In the genomic region with DNA sequence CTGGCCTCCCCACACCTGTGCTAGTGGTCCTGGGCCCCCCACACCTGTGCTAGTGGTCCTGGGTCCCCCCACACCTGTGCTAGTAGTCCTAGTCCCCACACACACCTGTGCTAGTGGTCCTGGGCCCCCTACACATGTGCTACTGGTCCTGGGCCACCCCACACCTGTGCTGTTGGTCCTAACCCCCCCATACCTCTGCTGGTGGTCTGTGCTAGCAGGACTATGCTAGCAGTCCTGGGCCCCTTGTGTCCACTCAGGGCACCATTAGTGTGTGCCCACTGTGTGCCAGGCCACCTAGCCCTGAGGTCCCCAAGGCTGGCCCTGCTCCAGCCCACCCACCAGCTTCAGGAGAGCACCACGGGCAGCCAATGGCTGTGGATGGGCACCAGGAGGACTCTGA, we compare ENCODE assay signal across 18 cellular contexts.
"Had no signal": no experiment of that assay in that cellular context is flagged by ENCODE, and none has a peak within 500 bp of the region (broad histone marks: within the 10 kb centered on the region; RNA-seq: fewer than 3 reads in every experiment).

No MANE protein-coding gene starts in this region.

- DNase-seq: KBM-7, NCI-H1092, NCI-H1105 treated with DMSO at 0.1 percent for 48 hours, NCI-H1417 treated with DMSO at 0.1 percent for 48 hours, NCI-H146, NCI-H1694 treated with DMSO at 0.1 percent for 48 hours, NCI-H1930, NCI-H2081, NCI-H2107, NCI-H2227 treated with DMSO at 0.1 percent for 48 hours, NCI-H524 treated with DMSO at 0.1 percent for 48 hours, NCI-H69, NCI-H774, Right ventricle myocardium superior, RPMI8226, SIG-M5, SK-N-SH, SW 1271 had no signal

- H3K9me3 ChIP-seq: SK-N-SH had no signal
